Comparison of ENCODE assay signal across 11 cellular contexts in genomic region chr15:74373056-74373650, GRCh38. TPM values are rescaled to one million over a fixed set of nuclear protein-coding genes. Genes with fewer than 3 reads are reported as not detected.
DNase-seq lines count a peak whose midpoint lies in the region; ATAC-seq, FAIRE-seq and TF ChIP-seq lines count a peak whose summit lies in the region.
"Had no signal": no experiment of that assay in that cellular context is flagged by ENCODE, and none has a peak within 500 bp of the region (broad histone marks: within the 10 kb centered on the region; RNA-seq: fewer than 3 reads in every experiment).

No MANE protein-coding gene starts in this region.

- H3K4me1 ChIP-seq in A549 (peaks cover 7% of the 10 kb centered on the region), iPS-20b (ENCODE audit: insufficient read depth, low read length) (peaks cover 5% of the 10 kb centered on the region; the same call in 1 of the 2 replicates), lower lobe of right lung (peaks cover 17% of the 10 kb centered on the region)

- ATAC-seq in A549 (peak; percentile 6 to 12; a peak in 4 of 6 replicates), GM18907 (IDR thresholded peaks at IDR 0.05; ENCODE audit: unreplicated experiment) (peak; percentile 1), T-cell (replicated peaks in 1 of 4) (no peak), lower lobe of right lung (no peak)

- CTCF ChIA-PET in A549 (lab: Yijun Ruan, JAX) (interaction anchor here (0.9 to 23.0 kb wide), 16 partner anchors 9 to 398 kb away, joined by 3 to 681 read pairs (median 5); partner anchors contain the start of genes SEMA7A and UBL7), T-cell (lab: Charles Lee) (interaction anchor here in 1 of 2 donors (0.6 to 4.2 kb wide), 2 partner anchors 37 to 68 kb away, joined by 3 to 25 read pairs; no protein-coding TSS in a partner anchor)

- no peaks in the 10 kb centered on the region for H3K36me3 Mint-ChIP-seq in T-cell

- POLR2A ChIA-PET in A549 (lab: Yijun Ruan, JAX) (no interaction called here), T-cell (lab: Charles Lee) (interaction anchor here in 1 of 2 donors (0.5 kb wide), 1 partner anchor 89 kb away, joined by 5 read pairs; no protein-coding TSS in a partner anchor)

- peak overlapping the region in 1 of 2 donors; percentile 36 for H3K27ac Mint-ChIP-seq in T-cell

- TF ChIP-seq CTCF in A549 (IDR thresholded peaks at IDR 0.05): no peak
- TF ChIP-seq CTCF in lower lobe of right lung (IDR thresholded peaks at IDR 0.05): no peak

- FAIRE-seq in A549 (lab: Jason Lieb, UNC): no peak
- FAIRE-seq: colon had no signal

- no peak for DNase-seq in A549 (ENCODE audit: low read depth in 1 of 2, low spot score in 1 of 2)
- no peak for DNase-seq in T-cell
- no peak for DNase-seq in lower lobe of right lung
- no peak for DNase-seq in stimulated activated CD4-positive, alpha-beta T cell treated with anti-CD3 and anti-CD28 coated beads, Interleukin-4, amount 100 ng/mL, for 24 hours
- DNase-seq in activated gamma-delta T cell treated with Interleukin-2 at 50 U/mL for 16 hours: no peak
- DNase-seq in globus pallidus (ENCODE audit: low spot score): no peak

- peaks cover 11 to 18% (median 13%) of the 10 kb centered on the region in 3 donors for H3K4me1 Mint-ChIP-seq in T-cell

- H3K4me3 ChIP-seq in A549 (no peak overlapping the region), iPS-20b (ENCODE audit: low read length) (peak overlapping the region; percentile 77; the same call in 1 of the 2 replicates), lower lobe of right lung (no peak overlapping the region)

- peaks cover 6 to 19% of the 10 kb centered on the region in 2 donors for H3K27me3 Mint-ChIP-seq in T-cell

- H3K36me3 ChIP-seq in iPS-20b (ENCODE audit: insufficient read depth, low read depth, low read length): no peaks in the 10 kb centered on the region
- H3K36me3 ChIP-seq in lower lobe of right lung: no peaks in the 10 kb centered on the region
- H3K36me3 ChIP-seq: heart right ventricle had no signal

- H3K4me3 Mint-ChIP-seq in T-cell: peak overlapping the region; percentile 80 to 86 (median 82)

- no peak for TF ChIP-seq EP300 in A549 (IDR thresholded peaks at IDR 0.05)

- intact Hi-C loops in lower lobe of right lung (cut with DNase I): no loop called here

- H3K27ac ChIP-seq in A549 (peak overlapping the region in 1 of 2 experiments; percentile 89; a peak in 2 of 6 replicates), iPS-20b (ENCODE audit: low read length) (no peak overlapping the region), lower lobe of right lung (no peak overlapping the region)

- peaks cover 13% of the 10 kb centered on the region for H3K27me3 ChIP-seq in iPS-20b (ENCODE audit: insufficient read depth, low read length)
- H3K27me3 ChIP-seq in lower lobe of right lung (ENCODE audit: low read depth): peaks cover 5% of the 10 kb centered on the region

- no peak for TF ChIP-seq POLR2A in A549 (IDR thresholded peaks at IDR 0.05; ENCODE audit: low read length)

- peak overlapping the region; percentile 50; the same call in 1 of the 2 replicates for H3K9ac ChIP-seq in iPS-20b (ENCODE audit: low read depth, low read length)

- TF ChIP-seq RAD21 in A549 (conservative IDR thresholded peaks at IDR 0.05 in 1 of 2, IDR thresholded peaks at IDR 0.05 in 1 of 2): no peak

- no peaks in the 10 kb centered on the region for H3K9me3 Mint-ChIP-seq in T-cell

- no peaks in the 10 kb centered on the region for H3K9me3 ChIP-seq in A549
- H3K9me3 ChIP-seq in iPS-20b (ENCODE audit: insufficient read depth, low read depth, low read length): no peaks in the 10 kb centered on the region
- no peaks in the 10 kb centered on the region for H3K9me3 ChIP-seq in lower lobe of right lung
- H3K9me3 ChIP-seq: heart right ventricle had no signal

- H3K4me2 ChIP-seq in A549: peak overlapping the region; percentile 87

- WGBS in A549 (ENCODE audit: missing lambda C conversion rate): 38% methylated on average over 8 of the region's 13 CpGs

TF ChIP-seq in A549, 52 proteins besides CTCF, POLR2A, EP300 and RAD21:
- TF ChIP-seq CHD2 (IDR thresholded peaks at IDR 0.05; ENCODE audit: low read length, partially characterized antibody) (no peak), NR3C1 (IDR thresholded peaks at IDR 0.05) (no peak), CBX8 (IDR thresholded peaks at IDR 0.05) (no peak), FOXS1 (CRISPR knock-in tag; IDR thresholded peaks at IDR 0.05) (no peak), HMGXB4 (CRISPR knock-in tag; IDR thresholded peaks at IDR 0.05; ENCODE audit: borderline replicate concordance) (no peak), FOSB (CRISPR knock-in tag; IDR thresholded peaks at IDR 0.05) (no peak), RFX5 (IDR thresholded peaks at IDR 0.05) (no peak), GATA3 (IDR thresholded peaks at IDR 0.05; ENCODE audit: borderline replicate concordance) (no peak), ELK1 (IDR thresholded peaks at IDR 0.05; ENCODE audit: low read depth, low read length) (no peak), JUN (IDR thresholded peaks at IDR 0.05) (no peak), HOXB13 (CRISPR knock-in tag; IDR thresholded peaks at IDR 0.05; ENCODE audit: low read depth) (no peak), ZSCAN20 (CRISPR knock-in tag; IDR thresholded peaks at IDR 0.05) (no peak), BHLHE40 (IDR thresholded peaks at IDR 0.05; ENCODE audit: low read depth, low read length) (no peak), MAFK (IDR thresholded peaks at IDR 0.05; ENCODE audit: partially characterized antibody) (no peak), ATOH8 (CRISPR knock-in tag; IDR thresholded peaks at IDR 0.05; ENCODE audit: low read depth) (no peak)

RNA-seq across cellular contexts. Expression of gene CYP11A1, which starts 5.7 kb away (rescaled TPM):
- polyA plus RNA-seq in A549 (2011; rRNA removed): not detected in 2 replicates
- not detected in 2 replicates for polyA plus RNA-seq in A549 (2012; cell fraction: cytosol; rRNA removed)
- not detected in 2 replicates for polyA plus RNA-seq in A549 (2012; cell fraction: nucleus; rRNA removed)
- polyA plus RNA-seq in A549 (2017; fragmentation: RNase III; extraction: RNeasy Plus Mini Kit Qiagen cat#74134 plus additional on column Dnase treatment): 0.06 TPM in 1 of 3 replicates, not detected in the others
- not detected in 2 replicates for polyA minus RNA-seq in A549 (2011; rRNA and poly(A)+ RNA removed)
- under 1 TPM in 3 of 5 donors, not detected in 2; 0.47 to 0.79 (median 0.49) TPM for total RNA-seq in T-cell
- total RNA-seq in lower lobe of right lung: 0.59 TPM
- total RNA-seq: RPMI7951 had no signal

Comparison
In these comparisons a context has a peak if more than half of its experiments do, and no peak if none do; other contexts are left out.
1. ATAC-seq: peak in A549 (2 of 2) and GM18907 (single experiment); none in T-cell (0 of 4) and lower lobe of right lung (0 of 2).